In genomic region chr22:26364066-26365015, GRCh38 we compare ENCODE assay signal across 8 cellular contexts.
DNase-seq lines count a peak whose midpoint lies in the region; ATAC-seq, FAIRE-seq and TF ChIP-seq lines count a peak whose summit lies in the region.

No MANE protein-coding gene starts in this region.

- intact Hi-C loops in HepG2 (cut with micrococcal nuclease; ENCODE audit: unreplicated experiment), result loop anchor here (1.0 to 5.0 kb wide), 2 partner anchors 97 to 303 kb away; no protein-coding TSS in a partner anchor

- peaks cover 8% of the 10 kb centered on the region for H3K4me1 Mint-ChIP-seq in chondrocyte (ENCODE audit: low read depth)

- H3K27ac ChIP-seq in HepG2 (ENCODE audit: extremely low read length, insufficient read depth, low read length), result no peak overlapping the region

- H3K9me3 ChIP-seq in HepG2 (ENCODE audit: low read length), result no peaks in the 10 kb centered on the region

- TF ChIP-seq EP300 in HepG2 (IDR thresholded peaks at IDR 0.05; ENCODE audit: low read depth in 2 of 2, low read length in 2 of 2), result no peak
- no peak for TF ChIP-seq EP300 in HepG2 (CRISPR knock-in tag; IDR thresholded peaks at IDR 0.05; ENCODE audit: borderline replicate concordance)

- peaks cover 0 to 6% of the 10 kb centered on the region in 2 experiments; a peak in 1 of 5 replicates for H3K27me3 ChIP-seq in HepG2 (ENCODE audit: control insufficient read depth in 1 of 2, insufficient read depth in 2 of 2, low read length in 2 of 2)

- no peak overlapping the region for H3K9ac ChIP-seq in HepG2 (ENCODE audit: insufficient read depth, low read depth, low read length)

- H3K36me3 Mint-ChIP-seq in chondrocyte (ENCODE audit: low read depth), result no peaks in the 10 kb centered on the region

- no peak overlapping the region for H3K4me2 ChIP-seq in HepG2 (ENCODE audit: low read depth, low read length)

- H3K27me3 Mint-ChIP-seq in chondrocyte (ENCODE audit: low read depth), result peaks cover 20% of the 10 kb centered on the region

- no TSS peak for BruUV-seq in HepG2 (replicated peaks; lab: Mats Ljungman, UMichigan)

- no peaks in the 10 kb centered on the region for H3K79me2 ChIP-seq in HepG2 (ENCODE audit: insufficient read depth, low read length)

- FAIRE-seq in HepG2 (lab: Jason Lieb, UNC), result peak; percentile 90

- peak; percentile 59 for ATAC-seq in HG02759 (IDR thresholded peaks at IDR 0.05; ENCODE audit: unreplicated experiment)
- ATAC-seq in HepG2, result peak; percentile 94
- no peak for ATAC-seq in HG03108 (IDR thresholded peaks at IDR 0.05; ENCODE audit: unreplicated experiment)

- CTCF ChIA-PET in HepG2 (lab: Yijun Ruan, JAX; ENCODE audit: low intra/inter-chr PET ratio, low total read pairs), result interaction anchor here (1.2 to 2.4 kb wide), 2 partner anchors 96 to 301 kb away, joined by 4 to 16 read pairs; no protein-coding TSS in a partner anchor

- no peak overlapping the region for H2AFZ ChIP-seq in HepG2 (ENCODE audit: low read length)

- DNase-seq in DMS53 treated with DMSO at 0.1 percent for 48 hours (lab: John Stamatoyannopoulos, UW; ENCODE audit: unreplicated experiment) (peak; percentile 61), NCI-H226 (peak; percentile 38), chondrocyte (ENCODE audit: low spot score) (no peak), HepG2 (ENCODE audit: low spot score) (peak; percentile 72)
- peak; percentile 4 for DNase-seq in activated CD4-positive, CD25-positive, alpha-beta regulatory T cell treated with anti-CD3 and anti-CD28 coated beads, Interleukin-2, amount 50 U/mL, for 16 hours (ENCODE audit: low read depth, low spot score)
- DNase-seq in stimulated activated CD4-positive, alpha-beta T cell treated with anti-CD3 and anti-CD28 coated beads, TNF-alpha, amount 100 ng/mL, for 48 hours (ENCODE audit: low read depth in 3 of 3), result peak; percentile 16 to 47 (median 20)

- H3K27ac Mint-ChIP-seq in chondrocyte (ENCODE audit: unreplicated experiment), result no peak overlapping the region

- POLR2A ChIA-PET in HepG2 (lab: Yijun Ruan, JAX), result no interaction called here

- WGBS in HepG2 (ENCODE audit: low lambda C conversion rate), result 16% methylated on average over 12 of the region's 12 CpGs

- H3K9me3 Mint-ChIP-seq in chondrocyte (ENCODE audit: low read depth), result no peaks in the 10 kb centered on the region

- TF ChIP-seq CTCF in chondrocyte (IDR thresholded peaks at IDR 0.05), result peak; percentile 84
- TF ChIP-seq CTCF in HepG2 (CRISPR knock-in tag; IDR thresholded peaks at IDR 0.05), result peak; percentile 85

- no peak overlapping the region for H3K4me3 Mint-ChIP-seq in chondrocyte (ENCODE audit: unreplicated experiment)

- peaks cover 9% of the 10 kb centered on the region for H3K4me1 ChIP-seq in HepG2 (ENCODE audit: insufficient read depth, low read length)

- in situ Hi-C loops in HepG2 (cut with HindIII; ENCODE audit: extremely low pct_ligation_motif_present, low pct_unique_long_range_greater_than_20kb), result loop anchor here (5.0 kb wide), 1 partner anchor 98 kb away; no protein-coding TSS in a partner anchor

- no peak overlapping the region for H3K4me3 ChIP-seq in HepG2 (replicated peaks in 1 of 3; ENCODE audit: insufficient read depth in 1 of 3, low read depth in 2 of 3, low read length in 3 of 3)

- TF ChIP-seq RAD21 in HepG2 (CRISPR knock-in tag; IDR thresholded peaks at IDR 0.05), result peak; percentile 66; the same call in 1 of the 2 replicates

- no peaks in the 10 kb centered on the region for H4K20me1 ChIP-seq in HepG2 (ENCODE audit: insufficient read depth, low read length)

- no peak for TF ChIP-seq POLR2A in HepG2 (IDR thresholded peaks at IDR 0.05; ENCODE audit: insufficient read depth in 1 of 2, low read depth in 2 of 2, low read length in 2 of 2)

- H3K36me3 ChIP-seq in HepG2 (replicated peaks in 1 of 2; ENCODE audit: control insufficient read depth in 1 of 2, insufficient read depth in 2 of 2, low read length in 2 of 2), result no peaks in the 10 kb centered on the region

TF ChIP-seq in HepG2, 621 proteins besides CTCF, POLR2A, EP300 and RAD21:
- TF ChIP-seq FOXO1 (CRISPR knock-in tag; IDR thresholded peaks at IDR 0.05), result no peak
- TF ChIP-seq SMC3 (IDR thresholded peaks at IDR 0.05; ENCODE audit: low read length), result peak; percentile 63; the same call in 1 of the 2 replicates
- TF ChIP-seq AKNA (CRISPR knock-in tag; IDR thresholded peaks at IDR 0.05; ENCODE audit: borderline replicate concordance), result no peak
- TF ChIP-seq STAG1 (CRISPR knock-in tag; IDR thresholded peaks at IDR 0.05), result peak; percentile 84
- TF ChIP-seq ZBTB7B (CRISPR knock-in tag; IDR thresholded peaks at IDR 0.05), result no peak
- peak; percentile 50 for TF ChIP-seq XRCC5 (optimal IDR thresholded peaks at IDR 0.05; ENCODE audit: low read length)
